In the genomic region with DNA sequence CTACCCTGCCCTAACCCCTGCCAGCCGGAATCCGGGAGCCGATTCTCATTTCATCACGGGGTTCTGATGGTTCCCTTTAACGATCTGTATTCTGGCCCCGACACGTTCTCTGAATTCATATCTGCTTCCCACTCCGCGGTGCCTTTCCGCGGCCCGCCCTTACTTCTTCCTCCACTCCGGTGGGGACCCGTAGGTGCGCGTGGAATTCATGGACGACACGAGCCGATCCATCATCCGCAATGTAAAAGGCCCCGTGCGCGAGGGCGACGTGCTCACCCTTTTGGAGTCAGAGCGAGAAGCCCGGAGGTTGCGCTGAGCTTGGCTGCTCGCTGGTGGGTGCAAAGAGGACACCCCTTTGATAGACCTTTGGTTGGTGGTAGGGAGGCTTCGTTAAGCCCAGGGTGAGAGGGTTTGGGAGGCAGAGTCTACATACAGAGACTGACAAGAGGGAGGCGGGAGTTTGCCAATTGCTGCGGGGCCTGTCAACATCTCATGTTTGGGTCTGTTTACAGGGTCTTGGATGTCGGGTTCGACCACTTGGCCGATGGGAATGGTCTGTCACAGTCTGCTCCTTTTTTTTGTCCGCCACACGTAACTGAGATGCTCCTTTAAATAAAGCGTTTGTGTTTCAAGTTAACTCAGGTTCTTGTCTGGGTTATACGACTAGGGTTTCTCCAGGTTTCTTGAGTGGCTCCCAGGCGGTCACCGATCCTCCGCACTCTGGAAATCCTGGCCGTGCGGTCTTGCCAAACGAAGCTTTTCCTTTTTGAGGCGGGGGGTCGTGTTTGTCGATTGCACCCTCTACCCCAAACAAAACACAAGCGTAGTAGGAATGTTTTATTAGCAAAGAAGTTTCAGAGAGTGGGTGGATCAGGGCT, we compare ENCODE assay signal across 8 cellular contexts. TPM values are rescaled to one million over a fixed set of nuclear protein-coding genes. Genes with fewer than 3 reads are reported as not detected.
DNase-seq lines count a peak whose midpoint lies in the region; ATAC-seq, FAIRE-seq and TF ChIP-seq lines count a peak whose summit lies in the region.

No MANE protein-coding gene starts in this region.

- peaks cover 23% of the 10 kb centered on the region for H3K36me3 ChIP-seq in iPS-15b (ENCODE audit: control insufficient read depth, insufficient read depth, low read length)

- H3K4me3 Mint-ChIP-seq in activated CD4-positive, alpha-beta T cell treated with anti-CD3 and anti-CD28 coated beads, Interleukin-2, amount 10 ng/mL, durations not matched to agents 7 days and 5 days: peak overlapping the region; percentile 100
- peak overlapping the region; percentile 99 for H3K4me3 Mint-ChIP-seq in activated naive CD8-positive, alpha-beta T cell treated with anti-CD3 and anti-CD28 coated beads, Interleukin-2, amount 50 U/mL, for 24 hours
- H3K4me3 Mint-ChIP-seq in stimulated activated effector memory CD8-positive, alpha-beta T cell treated with anti-CD3 and anti-CD28 coated beads, Interleukin-12 subunit alpha, Interleukin-12 subunit beta, amount 100 ng/mL, for 72 hours: peak overlapping the region; percentile 97

- H3K36me3 Mint-ChIP-seq in activated CD4-positive, alpha-beta T cell treated with anti-CD3 and anti-CD28 coated beads, Interleukin-2, amount 10 ng/mL, durations not matched to agents 7 days and 5 days (ENCODE audit: low read depth): peaks cover 26% of the 10 kb centered on the region
- H3K36me3 Mint-ChIP-seq in activated naive CD8-positive, alpha-beta T cell treated with anti-CD3 and anti-CD28 coated beads, Interleukin-2, amount 50 U/mL, for 24 hours (ENCODE audit: low read depth): peaks cover 42% of the 10 kb centered on the region
- H3K36me3 Mint-ChIP-seq in stimulated activated effector memory CD8-positive, alpha-beta T cell treated with anti-CD3 and anti-CD28 coated beads, Interleukin-12 subunit alpha, Interleukin-12 subunit beta, amount 100 ng/mL, for 72 hours: peaks cover 56% of the 10 kb centered on the region

- CTCF ChIA-PET in activated CD4-positive, alpha-beta T cell treated with anti-CD3 and anti-CD28 coated beads, Interleukin-2, amount 10 ng/mL, durations not matched to agents 7 days and 5 days (lab: Charles Lee): no interaction called here

- peaks cover 4% of the 10 kb centered on the region for H3K27me3 Mint-ChIP-seq in activated CD4-positive, alpha-beta T cell treated with anti-CD3 and anti-CD28 coated beads, Interleukin-2, amount 10 ng/mL, durations not matched to agents 7 days and 5 days
- no peaks in the 10 kb centered on the region for H3K27me3 Mint-ChIP-seq in activated naive CD8-positive, alpha-beta T cell treated with anti-CD3 and anti-CD28 coated beads, Interleukin-2, amount 50 U/mL, for 24 hours

- peak overlapping the region; percentile 99 for H3K9ac ChIP-seq in iPS-15b (ENCODE audit: low read depth, low read length)

- H3K9me3 ChIP-seq in iPS-15b (ENCODE audit: control insufficient read depth, insufficient read depth, low read length): no peaks in the 10 kb centered on the region

- peak overlapping the region; percentile 100 for H3K27ac Mint-ChIP-seq in activated CD4-positive, alpha-beta T cell treated with anti-CD3 and anti-CD28 coated beads, Interleukin-2, amount 10 ng/mL, durations not matched to agents 7 days and 5 days
- peak overlapping the region; percentile 96 for H3K27ac Mint-ChIP-seq in activated naive CD8-positive, alpha-beta T cell treated with anti-CD3 and anti-CD28 coated beads, Interleukin-2, amount 50 U/mL, for 24 hours
- H3K27ac Mint-ChIP-seq in stimulated activated effector memory CD8-positive, alpha-beta T cell treated with anti-CD3 and anti-CD28 coated beads, Interleukin-12 subunit alpha, Interleukin-12 subunit beta, amount 100 ng/mL, for 72 hours: peak overlapping the region; percentile 98

- ATAC-seq in activated naive CD8-positive, alpha-beta T cell treated with anti-CD3 and anti-CD28 coated beads, Interleukin-2, amount 50 U/mL, for 24 hours: no peak
- ATAC-seq in stimulated activated effector memory CD8-positive, alpha-beta T cell treated with anti-CD3 and anti-CD28 coated beads, Interleukin-12 subunit alpha, Interleukin-12 subunit beta, amount 100 ng/mL, for 72 hours: peak; percentile 5

- POLR2A ChIA-PET in activated CD4-positive, alpha-beta T cell treated with anti-CD3 and anti-CD28 coated beads, Interleukin-2, amount 10 ng/mL, durations not matched to agents 7 days and 5 days (lab: Charles Lee): no interaction called here

- peak; percentile 27 for DNase-seq in activated CD4-positive, alpha-beta T cell treated with anti-CD3 and anti-CD28 coated beads, Interleukin-2, amount 10 ng/mL, durations not matched to agents 7 days and 5 days
- no peak for DNase-seq in activated CD4-positive, alpha-beta T cell treated with anti-CD3 and anti-CD28 coated beads for 48 hours
- no peak for DNase-seq in activated naive CD8-positive, alpha-beta T cell treated with anti-CD3 and anti-CD28 coated beads, Interleukin-2, amount 50 U/mL, for 24 hours
- DNase-seq in stimulated activated effector memory CD8-positive, alpha-beta T cell treated with anti-CD3 and anti-CD28 coated beads, Interleukin-12 subunit alpha, Interleukin-12 subunit beta, amount 100 ng/mL, for 72 hours (ENCODE audit: low spot score in 2 of 2): no peak
- no peak for DNase-seq in GM12892 (ENCODE audit: insufficient read length)
- no peak for DNase-seq in activated gamma-delta T cell (lab: John Stamatoyannopoulos, UW)
- no peak for DNase-seq in GM19238 (ENCODE audit: insufficient read length, low spot score)

- no peaks in the 10 kb centered on the region for H3K27me3 ChIP-seq in iPS-15b (ENCODE audit: control insufficient read depth, insufficient read depth, low read length)

- no peak for FAIRE-seq in GM12892 (lab: Jason Lieb, UNC)

- H3K4me1 Mint-ChIP-seq in activated CD4-positive, alpha-beta T cell treated with anti-CD3 and anti-CD28 coated beads, Interleukin-2, amount 10 ng/mL, durations not matched to agents 7 days and 5 days: peaks cover 40% of the 10 kb centered on the region
- peaks cover 32% of the 10 kb centered on the region for H3K4me1 Mint-ChIP-seq in activated naive CD8-positive, alpha-beta T cell treated with anti-CD3 and anti-CD28 coated beads, Interleukin-2, amount 50 U/mL, for 24 hours
- peaks cover 18% of the 10 kb centered on the region for H3K4me1 Mint-ChIP-seq in stimulated activated effector memory CD8-positive, alpha-beta T cell treated with anti-CD3 and anti-CD28 coated beads, Interleukin-12 subunit alpha, Interleukin-12 subunit beta, amount 100 ng/mL, for 72 hours

- no peak for TF ChIP-seq POLR2A in GM12892 (IDR thresholded peaks at IDR 0.05; ENCODE audit: low read depth, low read length)

- H3K4me3 ChIP-seq in iPS-15b (ENCODE audit: low read depth, low read length): peak overlapping the region; percentile 99

- peaks cover 8% of the 10 kb centered on the region for H3K4me1 ChIP-seq in iPS-15b (ENCODE audit: control insufficient read depth, insufficient read depth, low read length)

- H3K9me3 Mint-ChIP-seq in activated CD4-positive, alpha-beta T cell treated with anti-CD3 and anti-CD28 coated beads, Interleukin-2, amount 10 ng/mL, durations not matched to agents 7 days and 5 days: no peaks in the 10 kb centered on the region
- H3K9me3 Mint-ChIP-seq in activated naive CD8-positive, alpha-beta T cell treated with anti-CD3 and anti-CD28 coated beads, Interleukin-2, amount 50 U/mL, for 24 hours: no peaks in the 10 kb centered on the region
- no peaks in the 10 kb centered on the region for H3K9me3 Mint-ChIP-seq in stimulated activated effector memory CD8-positive, alpha-beta T cell treated with anti-CD3 and anti-CD28 coated beads, Interleukin-12 subunit alpha, Interleukin-12 subunit beta, amount 100 ng/mL, for 72 hours

RNA-seq across cellular contexts. Expression of a gene that starts 0.7 kb away (rescaled TPM):
- 1,000 to 10,000 TPM; 1,480 to 2,023 TPM for total RNA-seq in activated CD4-positive, alpha-beta T cell treated with anti-CD3 and anti-CD28 coated beads, Interleukin-2, amount 10 ng/mL, durations not matched to agents 7 days and 5 days
- 1,952 TPM for polyA plus RNA-seq in GM12892 (2012; ENCODE audit: missing spikeins)

RNA-seq across cellular contexts. Expression of a gene that starts 0.8 kb away (rescaled TPM):
- 10 to 100 TPM; 61.8 to 65.6 TPM for total RNA-seq in activated CD4-positive, alpha-beta T cell treated with anti-CD3 and anti-CD28 coated beads, Interleukin-2, amount 10 ng/mL, durations not matched to agents 7 days and 5 days
- 74.5 TPM for polyA plus RNA-seq in GM12892 (2012; ENCODE audit: missing spikeins)

RNA-seq across cellular contexts. Expression of a gene that starts 13.8 kb away (rescaled TPM):
- total RNA-seq in activated CD4-positive, alpha-beta T cell treated with anti-CD3 and anti-CD28 coated beads, Interleukin-2, amount 10 ng/mL, durations not matched to agents 7 days and 5 days: 10 to 100 TPM; 32.1 to 36.3 TPM
- polyA plus RNA-seq in GM12892 (2012; ENCODE audit: missing spikeins): 20.9 TPM

RNA-seq across cellular contexts. Expression of a gene that starts 21.1 kb away (rescaled TPM):
- 1 to 10 TPM; 1.3 to 2.7 TPM for total RNA-seq in activated CD4-positive, alpha-beta T cell treated with anti-CD3 and anti-CD28 coated beads, Interleukin-2, amount 10 ng/mL, durations not matched to agents 7 days and 5 days
- polyA plus RNA-seq in GM12892 (2012; ENCODE audit: missing spikeins): not detected

RNA-seq across cellular contexts. Expression of a gene that starts 42.0 kb away (rescaled TPM):
- not detected for total RNA-seq in activated CD4-positive, alpha-beta T cell treated with anti-CD3 and anti-CD28 coated beads, Interleukin-2, amount 10 ng/mL, durations not matched to agents 7 days and 5 days
- not detected for polyA plus RNA-seq in GM12892 (2012; ENCODE audit: missing spikeins)
